ENCODE assay signal across 1 cellular context in genomic region chr4:122588453-122589238, GRCh38.
TF ChIP-seq lines count a peak whose summit lies in the region.

No MANE protein-coding gene starts in this region.

TF ChIP-seq in K562, 482 proteins besides CTCF, POLR2A, EP300 and RAD21:
- no peak for TF ChIP-seq NR2C1 (IDR thresholded peaks at IDR 0.05)
- no peak for TF ChIP-seq NR2C1 (tag; IDR thresholded peaks at IDR 0.05)
- TF ChIP-seq JUND (IDR thresholded peaks at IDR 0.05; ENCODE audit: borderline replicate concordance, low read depth, low read length) = no peak
- TF ChIP-seq JUND (tag; IDR thresholded peaks at IDR 0.05; ENCODE audit: borderline replicate concordance, low read depth, low read length) = peak; percentile 12; the same call in 1 of the 3 replicates
